In genomic region chr6:43516697-43517502, GRCh38 we compare ENCODE assay signal across 8 cellular contexts. TPM values are rescaled to one million over a fixed set of nuclear protein-coding genes. Genes with fewer than 3 reads are reported as not detected.
A peak's percentile ranks its signal among the peaks of the same experiment; 100 is the strongest.
DNase-seq lines count a peak whose midpoint lies in the region; ATAC-seq and TF ChIP-seq lines count a peak whose summit lies in the region.

A gene with protein sequence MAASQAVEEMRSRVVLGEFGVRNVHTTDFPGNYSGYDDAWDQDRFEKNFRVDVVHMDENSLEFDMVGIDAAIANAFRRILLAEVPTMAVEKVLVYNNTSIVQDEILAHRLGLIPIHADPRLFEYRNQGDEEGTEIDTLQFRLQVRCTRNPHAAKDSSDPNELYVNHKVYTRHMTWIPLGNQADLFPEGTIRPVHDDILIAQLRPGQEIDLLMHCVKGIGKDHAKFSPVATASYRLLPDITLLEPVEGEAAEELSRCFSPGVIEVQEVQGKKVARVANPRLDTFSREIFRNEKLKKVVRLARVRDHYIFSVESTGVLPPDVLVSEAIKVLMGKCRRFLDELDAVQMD (plus strand): TSS chr6:43517089. CDS start chr6:43517110, 21 bp downstream.
YIPF3 (minus strand) TSS chr6:43516926; CDS start chr6:43516807, 119 bp downstream.

- TF ChIP-seq CTCF in WTC11 (IDR thresholded peaks at IDR 0.05) = no peak

- no peaks in the 10 kb centered on the region for H3K9me3 Mint-ChIP-seq in WTC11

- H3K4me1 Mint-ChIP-seq in WTC11 = peaks cover 21% of the 10 kb centered on the region

- no peak within 1 kb of the TSS; the same call in 1 of the 2 replicates for H3K27ac Mint-ChIP-seq in WTC11

- H3K27ac ChIP-seq in caudate nucleus (ENCODE audit: low read depth, low read length) = peak within 1 kb of the TSS; percentile 89

- in situ Hi-C loops in GM18951 (cut with MboI; ENCODE audit: low sequenced_read_pairs, unreplicated experiment) = no loop called here

- CTCF ChIA-PET in WTC11 (lab: Charles Lee) = interaction anchor here (0.6 to 1.7 kb wide), 5 partner anchors 9 to 92 kb away, joined by 3 to 9 read pairs (median 3); no protein-coding TSS in a partner anchor

- peaks cover 41% of the 10 kb centered on the region for H3K36me3 Mint-ChIP-seq in WTC11

- ATAC-seq in HG03196 (IDR thresholded peaks at IDR 0.05; ENCODE audit: unreplicated experiment) (peak; percentile 84), WTC11 (peak; percentile 91)

- peak; percentile 94 for TF ChIP-seq POLR2A in GM18951 (IDR thresholded peaks at IDR 0.05; ENCODE audit: extremely low read depth, insufficient read depth, insufficient read length)

- H3K4me3 Mint-ChIP-seq in WTC11 = no peak within 1 kb of the TSS

- no peaks in the 10 kb centered on the region for H3K27me3 Mint-ChIP-seq in WTC11 (ENCODE audit: low read depth)

- peak; percentile 98 for DNase-seq in AG08396 (ENCODE audit: low spot score)
- peak; percentile 92 for DNase-seq in NCI-H226
- DNase-seq in WTC11 (ENCODE audit: low spot score) = peak; percentile 95
- DNase-seq in caudate nucleus (lab: John Stamatoyannopoulos, UW) = peak; percentile 36 to 98 (median 95)
- DNase-seq in inferior parietal cortex (ENCODE audit: extremely low spot score) = peak; percentile 99
- DNase-seq in stimulated activated CD4-positive, alpha-beta T cell treated with anti-CD3 and anti-CD28 coated beads, Interleukin-12 subunit alpha, Interleukin-12 subunit beta, amount 100 ng/mL, for 24 hours (ENCODE audit: low read depth in 2 of 2) = peak; percentile 94 to 97

- POLR2A ChIA-PET in WTC11 (lab: Charles Lee) = interaction anchor here (0.6 to 1.1 kb wide), 2 partner anchors 15 to 61 kb away, joined by 3 read pairs; no protein-coding TSS in a partner anchor

TF ChIP-seq in WTC11, 78 proteins besides CTCF, POLR2A, EP300 and RAD21 (continues in another document):
- TF ChIP-seq, protein P1, sequence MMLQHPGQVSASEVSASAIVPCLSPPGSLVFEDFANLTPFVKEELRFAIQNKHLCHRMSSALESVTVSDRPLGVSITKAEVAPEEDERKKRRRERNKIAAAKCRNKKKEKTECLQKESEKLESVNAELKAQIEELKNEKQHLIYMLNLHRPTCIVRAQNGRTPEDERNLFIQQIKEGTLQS (CRISPR knock-in tag; conservative IDR thresholded peaks at IDR 0.05) = no peak
- TF ChIP-seq, protein P2, sequence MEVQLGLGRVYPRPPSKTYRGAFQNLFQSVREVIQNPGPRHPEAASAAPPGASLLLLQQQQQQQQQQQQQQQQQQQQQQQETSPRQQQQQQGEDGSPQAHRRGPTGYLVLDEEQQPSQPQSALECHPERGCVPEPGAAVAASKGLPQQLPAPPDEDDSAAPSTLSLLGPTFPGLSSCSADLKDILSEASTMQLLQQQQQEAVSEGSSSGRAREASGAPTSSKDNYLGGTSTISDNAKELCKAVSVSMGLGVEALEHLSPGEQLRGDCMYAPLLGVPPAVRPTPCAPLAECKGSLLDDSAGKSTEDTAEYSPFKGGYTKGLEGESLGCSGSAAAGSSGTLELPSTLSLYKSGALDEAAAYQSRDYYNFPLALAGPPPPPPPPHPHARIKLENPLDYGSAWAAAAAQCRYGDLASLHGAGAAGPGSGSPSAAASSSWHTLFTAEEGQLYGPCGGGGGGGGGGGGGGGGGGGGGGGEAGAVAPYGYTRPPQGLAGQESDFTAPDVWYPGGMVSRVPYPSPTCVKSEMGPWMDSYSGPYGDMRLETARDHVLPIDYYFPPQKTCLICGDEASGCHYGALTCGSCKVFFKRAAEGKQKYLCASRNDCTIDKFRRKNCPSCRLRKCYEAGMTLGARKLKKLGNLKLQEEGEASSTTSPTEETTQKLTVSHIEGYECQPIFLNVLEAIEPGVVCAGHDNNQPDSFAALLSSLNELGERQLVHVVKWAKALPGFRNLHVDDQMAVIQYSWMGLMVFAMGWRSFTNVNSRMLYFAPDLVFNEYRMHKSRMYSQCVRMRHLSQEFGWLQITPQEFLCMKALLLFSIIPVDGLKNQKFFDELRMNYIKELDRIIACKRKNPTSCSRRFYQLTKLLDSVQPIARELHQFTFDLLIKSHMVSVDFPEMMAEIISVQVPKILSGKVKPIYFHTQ (CRISPR knock-in tag; IDR thresholded peaks at IDR 0.05) = no peak
- TF ChIP-seq FOXP1 (CRISPR knock-in tag; IDR thresholded peaks at IDR 0.05; ENCODE audit: borderline replicate concordance) (no peak), TEAD1 (CRISPR knock-in tag; IDR thresholded peaks at IDR 0.05) (no peak), IRF2 (CRISPR knock-in tag; IDR thresholded peaks at IDR 0.05; ENCODE audit: borderline replicate concordance, low read depth) (no peak), ERG (CRISPR knock-in tag; IDR thresholded peaks at IDR 0.05) (no peak), RELA (CRISPR knock-in tag; IDR thresholded peaks at IDR 0.05; ENCODE audit: borderline replicate concordance) (no peak)
- TF ChIP-seq, protein P3, sequence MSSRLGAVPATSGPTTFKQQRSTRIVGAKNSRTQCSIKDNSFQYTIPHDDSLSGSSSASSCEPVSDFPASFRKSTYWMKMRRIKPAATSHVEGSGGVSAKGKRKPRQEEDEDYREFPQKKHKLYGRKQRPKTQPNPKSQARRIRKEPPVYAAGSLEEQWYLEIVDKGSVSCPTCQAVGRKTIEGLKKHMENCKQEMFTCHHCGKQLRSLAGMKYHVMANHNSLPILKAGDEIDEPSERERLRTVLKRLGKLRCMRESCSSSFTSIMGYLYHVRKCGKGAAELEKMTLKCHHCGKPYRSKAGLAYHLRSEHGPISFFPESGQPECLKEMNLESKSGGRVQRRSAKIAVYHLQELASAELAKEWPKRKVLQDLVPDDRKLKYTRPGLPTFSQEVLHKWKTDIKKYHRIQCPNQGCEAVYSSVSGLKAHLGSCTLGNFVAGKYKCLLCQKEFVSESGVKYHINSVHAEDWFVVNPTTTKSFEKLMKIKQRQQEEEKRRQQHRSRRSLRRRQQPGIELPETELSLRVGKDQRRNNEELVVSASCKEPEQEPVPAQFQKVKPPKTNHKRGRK (CRISPR knock-in tag; IDR thresholded peaks at IDR 0.05; ENCODE audit: borderline replicate concordance) = no peak
- TF ChIP-seq, protein P4, sequence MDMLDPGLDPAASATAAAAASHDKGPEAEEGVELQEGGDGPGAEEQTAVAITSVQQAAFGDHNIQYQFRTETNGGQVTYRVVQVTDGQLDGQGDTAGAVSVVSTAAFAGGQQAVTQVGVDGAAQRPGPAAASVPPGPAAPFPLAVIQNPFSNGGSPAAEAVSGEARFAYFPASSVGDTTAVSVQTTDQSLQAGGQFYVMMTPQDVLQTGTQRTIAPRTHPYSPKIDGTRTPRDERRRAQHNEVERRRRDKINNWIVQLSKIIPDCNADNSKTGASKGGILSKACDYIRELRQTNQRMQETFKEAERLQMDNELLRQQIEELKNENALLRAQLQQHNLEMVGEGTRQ (CRISPR knock-in tag; IDR thresholded peaks at IDR 0.05) = no peak
- TF ChIP-seq, protein P5, sequence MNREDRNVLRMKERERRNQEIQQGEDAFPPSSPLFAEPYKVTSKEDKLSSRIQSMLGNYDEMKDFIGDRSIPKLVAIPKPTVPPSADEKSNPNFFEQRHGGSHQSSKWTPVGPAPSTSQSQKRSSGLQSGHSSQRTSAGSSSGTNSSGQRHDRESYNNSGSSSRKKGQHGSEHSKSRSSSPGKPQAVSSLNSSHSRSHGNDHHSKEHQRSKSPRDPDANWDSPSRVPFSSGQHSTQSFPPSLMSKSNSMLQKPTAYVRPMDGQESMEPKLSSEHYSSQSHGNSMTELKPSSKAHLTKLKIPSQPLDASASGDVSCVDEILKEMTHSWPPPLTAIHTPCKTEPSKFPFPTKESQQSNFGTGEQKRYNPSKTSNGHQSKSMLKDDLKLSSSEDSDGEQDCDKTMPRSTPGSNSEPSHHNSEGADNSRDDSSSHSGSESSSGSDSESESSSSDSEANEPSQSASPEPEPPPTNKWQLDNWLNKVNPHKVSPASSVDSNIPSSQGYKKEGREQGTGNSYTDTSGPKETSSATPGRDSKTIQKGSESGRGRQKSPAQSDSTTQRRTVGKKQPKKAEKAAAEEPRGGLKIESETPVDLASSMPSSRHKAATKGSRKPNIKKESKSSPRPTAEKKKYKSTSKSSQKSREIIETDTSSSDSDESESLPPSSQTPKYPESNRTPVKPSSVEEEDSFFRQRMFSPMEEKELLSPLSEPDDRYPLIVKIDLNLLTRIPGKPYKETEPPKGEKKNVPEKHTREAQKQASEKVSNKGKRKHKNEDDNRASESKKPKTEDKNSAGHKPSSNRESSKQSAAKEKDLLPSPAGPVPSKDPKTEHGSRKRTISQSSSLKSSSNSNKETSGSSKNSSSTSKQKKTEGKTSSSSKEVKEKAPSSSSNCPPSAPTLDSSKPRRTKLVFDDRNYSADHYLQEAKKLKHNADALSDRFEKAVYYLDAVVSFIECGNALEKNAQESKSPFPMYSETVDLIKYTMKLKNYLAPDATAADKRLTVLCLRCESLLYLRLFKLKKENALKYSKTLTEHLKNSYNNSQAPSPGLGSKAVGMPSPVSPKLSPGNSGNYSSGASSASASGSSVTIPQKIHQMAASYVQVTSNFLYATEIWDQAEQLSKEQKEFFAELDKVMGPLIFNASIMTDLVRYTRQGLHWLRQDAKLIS (CRISPR knock-in tag; IDR thresholded peaks at IDR 0.05; ENCODE audit: borderline replicate concordance) = no peak

RNA-seq across cellular contexts. Expression of the first gene that starts in this region (rescaled TPM):
- total RNA-seq in WTC11 (2021) = 32.8 to 46.6 TPM (median 34.2 TPM) in 3 replicates

RNA-seq across cellular contexts. Expression of gene YIPF3, which starts in this region (rescaled TPM):
- total RNA-seq in WTC11 (2021) = 79.1 to 82.4 TPM (median 81.3 TPM) in 3 replicates

Comparison
In these comparisons a context has a peak if more than half of its experiments do, and no peak if none do; other contexts are left out.
1. Peak in every context shown above with its lines: DNase-seq, ATAC-seq and H3K27ac ChIP-seq.